Comparison of ENCODE assay signal across 1 cellular context in the genomic region with DNA sequence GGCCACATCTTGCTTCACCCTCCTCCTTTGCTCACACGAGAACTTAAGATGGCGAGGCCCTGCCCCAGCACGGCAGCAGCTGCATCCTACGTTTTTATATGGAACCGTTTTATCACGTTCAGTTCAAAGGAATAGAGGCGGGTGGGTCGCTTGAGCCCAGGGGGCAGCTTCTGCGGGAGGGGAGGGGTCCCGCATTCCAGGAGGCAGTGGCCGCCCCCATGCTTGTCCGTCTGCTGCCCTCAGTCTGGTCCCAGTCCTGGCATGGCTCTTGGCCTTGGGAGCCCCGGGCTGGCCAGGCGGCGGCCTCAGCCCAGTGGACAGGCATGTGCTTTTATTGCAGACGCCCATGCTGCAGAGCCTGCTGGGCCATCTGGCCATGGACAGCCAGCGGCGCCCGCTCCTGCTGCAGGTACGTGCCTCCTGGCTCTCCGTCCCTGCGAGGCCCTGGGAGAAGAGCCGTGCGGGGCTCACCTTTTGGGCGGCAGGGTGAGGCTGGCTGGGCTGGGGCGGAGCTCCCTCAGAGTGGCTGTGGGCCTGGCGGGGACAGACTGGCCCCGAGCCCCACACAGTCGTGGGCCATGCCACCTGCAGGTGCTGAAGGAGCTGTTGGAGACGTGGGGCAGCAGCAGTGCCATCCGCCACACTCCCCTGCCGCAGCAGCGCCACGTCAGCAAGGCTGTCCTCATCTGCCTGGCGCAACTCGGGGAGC.
TF ChIP-seq lines count a peak whose summit lies in the region.

No MANE protein-coding gene starts in this region.

TF ChIP-seq in K562, 482 proteins besides CTCF, POLR2A, EP300 and RAD21:
- TF ChIP-seq RBFOX2 (IDR thresholded peaks at IDR 0.05; ENCODE audit: low read depth, low read length): peak; percentile 30
- peak; percentile 45; the same call in 1 of the 2 replicates for TF ChIP-seq POLR2G (IDR thresholded peaks at IDR 0.05; ENCODE audit: low read depth, low read length)
- no peak for TF ChIP-seq ZNF584 (CRISPR knock-in tag; IDR thresholded peaks at IDR 0.05; ENCODE audit: low read depth)
